Comparison of ENCODE assay signal across 8 cellular contexts in genomic region chr7:139035588-139036353, GRCh38. TPM values are rescaled to one million over a fixed set of nuclear protein-coding genes. Genes with fewer than 3 reads are reported as not detected.
DNase-seq lines count a peak whose midpoint lies in the region; ATAC-seq lines count a peak whose summit lies in the region.

Gene ZC3HAV1L (minus strand): TSS chr7:139036042. CDS start chr7:139036017, 25 bp downstream.

- ATAC-seq in GM21619 (IDR thresholded peaks at IDR 0.05; ENCODE audit: unreplicated experiment) = peak; percentile 87
- ATAC-seq in left cardiac atrium = peak; percentile 96 to 97

- H3K27me3 ChIP-seq in SJSA1 (replicated peaks) (no peaks in the 10 kb centered on the region), adipocyte (replicated peaks; ENCODE audit: control insufficient read depth, insufficient read depth, low read length) (no peaks in the 10 kb centered on the region)

- H3K36me3 ChIP-seq in ES-I3 (ENCODE audit: insufficient read depth, low read length) (no peaks in the 10 kb centered on the region), SJSA1 (peaks cover 44% of the 10 kb centered on the region), adipocyte (ENCODE audit: control insufficient read depth, insufficient read depth, low read length, severe bottlenecking) (peaks cover 16% of the 10 kb centered on the region)

- no peaks in the 10 kb centered on the region for H3K9me3 Mint-ChIP-seq in IgD-negative memory B cell

- H3K4me1 ChIP-seq in ES-I3 (ENCODE audit: insufficient read depth, low read length) (peaks cover 8% of the 10 kb centered on the region), SJSA1 (replicated peaks) (peaks cover 15% of the 10 kb centered on the region), adipocyte (ENCODE audit: control insufficient read depth, insufficient read depth, low read length) (peaks cover 8% of the 10 kb centered on the region)

- H3K4me3 ChIP-seq in SJSA1 (peak within 1 kb of the TSS; percentile 88), adipocyte (ENCODE audit: low read length) (peak within 1 kb of the TSS; percentile 85)

- H3K36me3 Mint-ChIP-seq in IgD-negative memory B cell = peaks cover 4% of the 10 kb centered on the region

- peak within 1 kb of the TSS; percentile 23 for H3K27ac ChIP-seq in SJSA1

- peak within 1 kb of the TSS in 2 of 3 donors; percentile 88 to 90 for H3K27ac Mint-ChIP-seq in IgD-negative memory B cell

- H3K9ac ChIP-seq in ES-I3 (ENCODE audit: low read depth, low read length) (peak within 1 kb of the TSS; percentile 70), adipocyte (ENCODE audit: low read length) (peak within 1 kb of the TSS; percentile 86)

- H3K27me3 Mint-ChIP-seq in IgD-negative memory B cell = peaks cover 1% of the 10 kb centered on the region

- peaks cover 6 to 10% (median 9%) of the 10 kb centered on the region in 3 donors for H3K4me1 Mint-ChIP-seq in IgD-negative memory B cell

- H3K9me3 ChIP-seq in ES-I3 (ENCODE audit: control insufficient read depth, insufficient read depth, low read length) (no peaks in the 10 kb centered on the region), SJSA1 (replicated peaks) (no peaks in the 10 kb centered on the region), adipocyte (ENCODE audit: control insufficient read depth, low read length) (no peaks in the 10 kb centered on the region)

- peak; percentile 73 to 74 for DNase-seq in SJSA1 (ENCODE audit: low read depth in 1 of 2, low spot score in 2 of 2)
- peak; percentile 90 for DNase-seq in adipocyte (ENCODE audit: low read depth)
- peak; percentile 80 for DNase-seq in left cardiac atrium
- no peak for DNase-seq in renal cortical epithelial cell (ENCODE audit: low read depth)
- DNase-seq in NCI-H187 treated with DMSO at 0.1 percent for 48 hours (lab: John Stamatoyannopoulos, UW) = no peak

- intact Hi-C loops in left cardiac atrium (cut with DNase I) = no loop called here

- H3K4me3 Mint-ChIP-seq in IgD-negative memory B cell = peak within 1 kb of the TSS; percentile 81 to 93 (median 86)

RNA-seq across cellular contexts. Expression of gene ZC3HAV1L, which starts in this region (rescaled TPM):
- polyA plus RNA-seq in IgD-negative memory B cell = 0.80 TPM
- total RNA-seq in SJSA1 (2014; rRNA removed; shearing (Covaris generic)) = 7.5 and 15.2 TPM in 2 replicates
- total RNA-seq in left cardiac atrium = 1 to 10 TPM; 4.8 to 7.3 TPM
- total RNA-seq in renal cortical epithelial cell = 13.5 and 34.9 TPM in 2 replicates

Comparison
In these comparisons a context has a peak if more than half of its experiments do, and no peak if none do; other contexts are left out.
1. DNase-seq: peak in SJSA1 (2 of 2), adipocyte (single experiment) and left cardiac atrium (single experiment); none in renal cortical epithelial cell (single experiment) and NCI-H187 treated with DMSO at 0.1 percent for 48 hours (single experiment).